Comparison of ENCODE assay signal across 19 cellular contexts in genomic region chr19:44908836-44909201, GRCh38. TPM values are rescaled to one million over a fixed set of nuclear protein-coding genes. Genes with fewer than 3 reads are reported as not detected.
DNase-seq lines count a peak whose midpoint lies in the region; ATAC-seq and TF ChIP-seq lines count a peak whose summit lies in the region.
"Had no signal": no experiment of that assay in that cellular context is flagged by ENCODE, and none has a peak within 500 bp of the region (broad histone marks: within the 10 kb centered on the region; RNA-seq: fewer than 3 reads in every experiment).

No MANE protein-coding gene starts in this region.

- no peaks in the 10 kb centered on the region for H3K9me3 ChIP-seq in endodermal cell (ENCODE audit: control insufficient read depth, low read length)
- no peaks in the 10 kb centered on the region for H3K9me3 ChIP-seq in neuronal stem cell (replicated peaks in 1 of 2; ENCODE audit: control insufficient read depth in 2 of 2, insufficient read depth in 1 of 2, low read depth in 1 of 2, low read length in 2 of 2)
- no peaks in the 10 kb centered on the region for H3K9me3 ChIP-seq in trophoblast cell (ENCODE audit: insufficient read depth, low read depth, low read length)
- H3K9me3 ChIP-seq in tibial artery = no peaks in the 10 kb centered on the region
- H3K9me3 ChIP-seq: BLaER1 had no signal

- H3K27me3 ChIP-seq in endodermal cell (ENCODE audit: control insufficient read depth, insufficient read depth, low read length, poor library complexity, severe bottlenecking) (no peaks in the 10 kb centered on the region), neuronal stem cell (ENCODE audit: control insufficient read depth in 3 of 3, insufficient read depth in 3 of 3, low read depth in 1 of 3, low read length in 3 of 3) (peaks cover 0 to 6% (median 0%) of the 10 kb centered on the region in 3 experiments), trophoblast cell (ENCODE audit: insufficient read depth, low read length) (no peaks in the 10 kb centered on the region), tibial artery (peaks cover 0 to 72% of the 10 kb centered on the region in 2 donors)

- H2AK5ac ChIP-seq in neuronal stem cell (ENCODE audit: low read depth, low read length) (no peak overlapping the region), trophoblast cell (ENCODE audit: low read length) (no peak overlapping the region)

- H3K4me1 Mint-ChIP-seq in endodermal cell = peaks cover 30% of the 10 kb centered on the region

- peak; percentile 37 for DNase-seq in Right ventricle myocardium inferior (ENCODE audit: missing footprints)
- no peak for DNase-seq in left ventricle myocardium superior
- no peak for DNase-seq in endodermal cell
- DNase-seq in neuronal stem cell (ENCODE audit: low spot score) = no peak
- DNase-seq in stimulated activated CD4-positive, alpha-beta T cell treated with anti-CD3 and anti-CD28 coated beads, Interleukin-15, amount 100 ng/mL, for 24 hours = no peak
- no peak for DNase-seq in trophoblast cell
- no peak for DNase-seq in tibial artery
- DNase-seq: 8988T; Calu3; CD4-positive, alpha-beta memory T cell; DMS79 treated with DMSO at 0.1 percent for 48 hours; GF-D8; GOT3; H9 had no signal

- H4K91ac ChIP-seq in neuronal stem cell (ENCODE audit: low read depth, low read length, poor library complexity) (no peak overlapping the region), trophoblast cell (ENCODE audit: low read depth, low read length) (no peak overlapping the region)

- H3K4ac ChIP-seq in neuronal stem cell (ENCODE audit: low read length) = no peak overlapping the region
- no peak overlapping the region for H3K4ac ChIP-seq in trophoblast cell (ENCODE audit: low read depth, low read length)

- H3K9me3 Mint-ChIP-seq in endodermal cell = no peaks in the 10 kb centered on the region
- H3K9me3 Mint-ChIP-seq: CD4-positive, alpha-beta memory T cell; H9 had no signal

- H4K8ac ChIP-seq in neuronal stem cell (ENCODE audit: low read depth, low read length) = no peak overlapping the region
- no peak overlapping the region for H4K8ac ChIP-seq in trophoblast cell (ENCODE audit: low read depth, low read length)

- H3K36me3 ChIP-seq in endodermal cell (ENCODE audit: control insufficient read depth, insufficient read depth, low read length) (peaks cover 19% of the 10 kb centered on the region), neuronal stem cell (replicated peaks in 1 of 2; ENCODE audit: control insufficient read depth in 2 of 2, insufficient read depth in 2 of 2, low read length in 2 of 2) (peaks cover 0 to 3% of the 10 kb centered on the region in 2 donors), trophoblast cell (ENCODE audit: control insufficient read depth in 1 of 2, insufficient read depth in 2 of 2, low read length in 2 of 2) (peaks cover 24 to 26% of the 10 kb centered on the region in 2 experiments), tibial artery (no peaks in the 10 kb centered on the region)

- H3K9ac ChIP-seq in endodermal cell (ENCODE audit: extremely low read depth, low read length, poor library complexity, severe bottlenecking) (no peak overlapping the region), neuronal stem cell (ENCODE audit: low read depth, low read length, poor library complexity) (peak overlapping the region; percentile 44), trophoblast cell (ENCODE audit: low read length) (no peak overlapping the region)
- H3K9ac ChIP-seq: BLaER1 had no signal

- WGBS in endodermal cell (ENCODE audit: insufficient coverage in 1 of 2, insufficient read length in 1 of 2), 2 experiments = 95 to 99% methylated on average over 9 to 38 of the region's 38 CpGs
- no CpG with 5 or more reads among the region's 38 CpGs for WGBS in neuronal stem cell (ENCODE audit: extremely low coverage in 2 of 2, insufficient read length in 2 of 2, insufficient replicate concordance in 1 of 2), 2 donors
- no CpG with 5 or more reads among the region's 38 CpGs for WGBS in trophoblast cell (ENCODE audit: extremely low coverage, insufficient coverage, insufficient read length)

- H3K4me2 ChIP-seq in neuronal stem cell (ENCODE audit: insufficient read depth, low read length, poor library complexity, severe bottlenecking) (no peak overlapping the region), trophoblast cell (ENCODE audit: low read length) (no peak overlapping the region)
- H3K4me2 ChIP-seq: BLaER1 had no signal

- H3K14ac ChIP-seq in neuronal stem cell (ENCODE audit: low read length) (no peak overlapping the region), trophoblast cell (ENCODE audit: low read length) (no peak overlapping the region)

- H2BK12ac ChIP-seq in neuronal stem cell (ENCODE audit: low read length) (no peak overlapping the region), trophoblast cell (ENCODE audit: low read length) (no peak overlapping the region)

- no peak overlapping the region for H3K4me3 ChIP-seq in endodermal cell (ENCODE audit: low read length)
- H3K4me3 ChIP-seq in neuronal stem cell (ENCODE audit: low read length in 2 of 2) = no peak overlapping the region
- H3K4me3 ChIP-seq in trophoblast cell (ENCODE audit: low read depth, low read length) = no peak overlapping the region
- no peak overlapping the region for H3K4me3 ChIP-seq in tibial artery
- H3K4me3 ChIP-seq: BLaER1 had no signal

- peak overlapping the region; percentile 34 for H3K23ac ChIP-seq in neuronal stem cell (ENCODE audit: low read depth, low read length, poor library complexity)
- no peak overlapping the region for H3K23ac ChIP-seq in trophoblast cell (ENCODE audit: low read length)

- H3K27ac ChIP-seq in endodermal cell (ENCODE audit: low read depth, low read length) = no peak overlapping the region
- H3K27ac ChIP-seq in neuronal stem cell (replicated peaks; ENCODE audit: low read length) = no peak overlapping the region
- no peak overlapping the region for H3K27ac ChIP-seq in trophoblast cell (ENCODE audit: low read depth, low read length)
- H3K27ac ChIP-seq in tibial artery = no peak overlapping the region
- H3K27ac ChIP-seq: BLaER1 had no signal

- H3K4me1 ChIP-seq in endodermal cell (ENCODE audit: control insufficient read depth, insufficient read depth, low read length) (peaks cover 4% of the 10 kb centered on the region), neuronal stem cell (ENCODE audit: control insufficient read depth in 2 of 2, insufficient read depth in 1 of 2, low read depth in 1 of 2, low read length in 2 of 2) (peaks cover 10 to 20% of the 10 kb centered on the region in 2 donors), trophoblast cell (ENCODE audit: control insufficient read depth in 1 of 2, insufficient read depth in 2 of 2, low read length in 2 of 2) (peaks cover 8 to 12% of the 10 kb centered on the region in 2 experiments), tibial artery (peaks cover 0 to 21% (median 4%) of the 10 kb centered on the region in 4 donors)

- TF ChIP-seq CTCF in endodermal cell (conservative IDR thresholded peaks at IDR 0.05) = peak; percentile 34
- TF ChIP-seq CTCF in tibial artery (IDR thresholded peaks at IDR 0.05) = no peak

- intact Hi-C loops in Right ventricle myocardium inferior (cut with DNase I) (loop anchor here (10.0 kb wide), 1 partner anchor 426 kb away; no protein-coding TSS in a partner anchor), left ventricle myocardium superior (cut with micrococcal nuclease) (no loop called here), tibial artery (cut with DNase I; ENCODE audit: low total_unique reads) (loop anchor here (10.0 kb wide), 1 partner anchor 146 kb away; no protein-coding TSS in a partner anchor)

- no peak overlapping the region for H2AFZ ChIP-seq in neuronal stem cell (ENCODE audit: low read length)
- no peak overlapping the region for H2AFZ ChIP-seq in trophoblast cell (ENCODE audit: insufficient read depth, low read length, poor library complexity)

- peak overlapping the region; percentile 42 for H3K4me3 Mint-ChIP-seq in endodermal cell
- H3K4me3 Mint-ChIP-seq: CD14-positive monocyte; CD4-positive, alpha-beta memory T cell had no signal

- H3K27ac Mint-ChIP-seq in endodermal cell = no peak overlapping the region
- H3K27ac Mint-ChIP-seq: CD14-positive monocyte; CD4-positive, alpha-beta memory T cell had no signal

- H4K12ac ChIP-seq in trophoblast cell (ENCODE audit: low read depth, low read length) = no peak overlapping the region

- H2BK15ac ChIP-seq in neuronal stem cell (ENCODE audit: low read length) = no peak overlapping the region

- peaks cover 29% of the 10 kb centered on the region for H3K36me3 Mint-ChIP-seq in endodermal cell (ENCODE audit: low read depth)
- H3K36me3 Mint-ChIP-seq: CD14-positive monocyte; CD4-positive, alpha-beta memory T cell had no signal

- H2BK5ac ChIP-seq in neuronal stem cell (ENCODE audit: low read length) (peak overlapping the region; percentile 66), trophoblast cell (ENCODE audit: low read depth, low read length, poor library complexity) (no peak overlapping the region)

- H3K79me2 ChIP-seq in trophoblast cell (ENCODE audit: control insufficient read depth, insufficient read depth, low read length, poor library complexity) = peaks cover 4% of the 10 kb centered on the region

- H2BK120ac ChIP-seq in neuronal stem cell (ENCODE audit: low read depth, low read length) (no peak overlapping the region), trophoblast cell (ENCODE audit: insufficient read depth, low read length, poor library complexity) (no peak overlapping the region)

- peaks cover 3% of the 10 kb centered on the region for H3K79me1 ChIP-seq in neuronal stem cell (ENCODE audit: low read depth, low read length)
- H3K79me1 ChIP-seq in trophoblast cell (ENCODE audit: low read length) = peaks cover 10% of the 10 kb centered on the region

- ATAC-seq in Right ventricle myocardium inferior (no peak), left ventricle myocardium superior (no peak)

- H3K18ac ChIP-seq in neuronal stem cell (ENCODE audit: low read length) (no peak overlapping the region), trophoblast cell (ENCODE audit: low read length) (no peak overlapping the region)

- no peaks in the 10 kb centered on the region for H3K27me3 Mint-ChIP-seq in endodermal cell (ENCODE audit: insufficient read depth)

RNA-seq across cellular contexts. Expression of gene APOE, which starts 3.2 kb away (rescaled TPM):
- 9.9 TPM for total RNA-seq in Right ventricle myocardium inferior
- 18.9 TPM for total RNA-seq in left ventricle myocardium superior
- 1,000 to 10,000 TPM; 2,216 to 2,598 TPM for total RNA-seq in endodermal cell
- 361 TPM for polyA plus RNA-seq in endodermal cell (2013, experiment 1 of 2)
- polyA plus RNA-seq in endodermal cell (2013, experiment 2 of 2) = 368 TPM
- polyA plus RNA-seq in neuronal stem cell (2013, experiment 1 of 2) = 121 TPM
- polyA plus RNA-seq in neuronal stem cell (2013, experiment 2 of 2) = 119 TPM
- polyA plus RNA-seq in trophoblast cell (2013) = 836 and 837 TPM in 2 replicates
- polyA plus RNA-seq: CD4-positive, alpha-beta memory T cell had no signal

RNA-seq across cellular contexts. Expression of gene APOC1, which starts 5.6 kb away (rescaled TPM):
- 1.4 TPM for total RNA-seq in Right ventricle myocardium inferior
- 1.7 TPM for total RNA-seq in left ventricle myocardium superior
- 1,000 to 10,000 TPM in 1 of 2 donors, 100 to 1,000 TPM in 1; 914 to 1,040 TPM for total RNA-seq in endodermal cell
- 82.6 TPM for polyA plus RNA-seq in endodermal cell (2013, experiment 1 of 2)
- polyA plus RNA-seq in endodermal cell (2013, experiment 2 of 2) = 102 TPM
- 128 TPM for polyA plus RNA-seq in neuronal stem cell (2013, experiment 1 of 2)
- polyA plus RNA-seq in neuronal stem cell (2013, experiment 2 of 2) = 116 TPM
- 192 and 210 TPM in 2 replicates for polyA plus RNA-seq in trophoblast cell (2013)
- polyA plus RNA-seq: CD14-positive monocyte; CD4-positive, alpha-beta memory T cell had no signal

RNA-seq across cellular contexts. Expression of gene TOMM40, which starts 17.8 kb away (rescaled TPM):
- 45.3 TPM for total RNA-seq in Right ventricle myocardium inferior
- 49.8 TPM for total RNA-seq in left ventricle myocardium superior
- total RNA-seq in endodermal cell = 10 to 100 TPM; 88.1 to 93.8 TPM
- 55.4 TPM for polyA plus RNA-seq in endodermal cell (2013, experiment 1 of 2)
- polyA plus RNA-seq in endodermal cell (2013, experiment 2 of 2) = 48.9 TPM
- polyA plus RNA-seq in neuronal stem cell (2013, experiment 1 of 2) = 49.4 TPM
- 49.5 TPM for polyA plus RNA-seq in neuronal stem cell (2013, experiment 2 of 2)
- 49.1 and 50.5 TPM in 2 replicates for polyA plus RNA-seq in trophoblast cell (2013)

RNA-seq across cellular contexts. Expression of gene APOC4, which starts 33.2 kb away (rescaled TPM):
- total RNA-seq in Right ventricle myocardium inferior = not detected
- not detected for total RNA-seq in left ventricle myocardium superior
- total RNA-seq in endodermal cell = not detected
- not detected for polyA plus RNA-seq in endodermal cell (2013, experiment 1 of 2)
- polyA plus RNA-seq in endodermal cell (2013, experiment 2 of 2) = not detected
- not detected for polyA plus RNA-seq in neuronal stem cell (2013, experiment 1 of 2)
- not detected for polyA plus RNA-seq in neuronal stem cell (2013, experiment 2 of 2)
- polyA plus RNA-seq in trophoblast cell (2013) = not detected in 2 replicates
- total RNA-seq: A673; Calu3; CD4-positive, alpha-beta memory T cell; H9; HT-29 had no signal
- polyA plus RNA-seq: AG04450; CD14-positive monocyte; CD4-positive, alpha-beta memory T cell had no signal

RNA-seq across cellular contexts. Expression of gene APOC2, which starts 37.0 kb away (rescaled TPM):
- total RNA-seq in Right ventricle myocardium inferior (not detected), left ventricle myocardium superior (not detected), endodermal cell (under 1 TPM in 1 of 2 donors, not detected in 1; 0.70 TPM)
- polyA plus RNA-seq in endodermal cell (2013, experiment 1 of 2) = not detected
- polyA plus RNA-seq in endodermal cell (2013, experiment 2 of 2) = not detected
- polyA plus RNA-seq in neuronal stem cell (2013, experiment 1 of 2) = 0.08 TPM
- 0.08 TPM for polyA plus RNA-seq in neuronal stem cell (2013, experiment 2 of 2)
- polyA plus RNA-seq in trophoblast cell (2013) = not detected in 2 replicates
- total RNA-seq: A673, Calu3, H9, HT-29 had no signal
- polyA plus RNA-seq: AG04450; CD14-positive monocyte; CD4-positive, alpha-beta memory T cell had no signal

Comparison
In these comparisons a context has a peak if more than half of its experiments do, and no peak if none do; other contexts are left out.
1. RNA of gene APOE, which starts 3.2 kb away (total RNA-seq): 2,216 to 2,598 TPM in endodermal cell; 18.9 TPM in left ventricle myocardium superior (single experiment) and 9.9 TPM in Right ventricle myocardium inferior (single experiment); every median in the first group is over 100 times any median in the second.
2. RNA of gene APOC1, which starts 5.6 kb away (total RNA-seq): 914 to 1,040 TPM in endodermal cell; 1.7 TPM in left ventricle myocardium superior (single experiment) and 1.4 TPM in Right ventricle myocardium inferior (single experiment); every median in the first group is over 100 times any median in the second.